ENCODE assay signal across 1 cellular context in genomic region chr16:79897444-79898146, GRCh38.
TF ChIP-seq lines count a peak whose summit lies in the region.

No MANE protein-coding gene starts in this region.

TF ChIP-seq in K562, 482 proteins besides CTCF, POLR2A, EP300 and RAD21 (continued from another document and continues in another):
- TF ChIP-seq ETS2 (tag; IDR thresholded peaks at IDR 0.05; ENCODE audit: borderline replicate concordance, poor library complexity, severe bottlenecking) = no peak
- no peak for TF ChIP-seq ZNF184 (CRISPR knock-in tag; IDR thresholded peaks at IDR 0.05)
- TF ChIP-seq KLF16 (IDR thresholded peaks at IDR 0.05) = 0 out of 2 replicates have a peak, but pooled peaks have one; percentile 11
- TF ChIP-seq CBFA2T2 (conservative IDR thresholded peaks at IDR 0.05) = peak; percentile 47
- TF ChIP-seq GABPA (tag; conservative IDR thresholded peaks at IDR 0.05; ENCODE audit: low read depth) = peak; percentile 21; the same call in 1 of the 2 replicates
- TF ChIP-seq NUFIP1 (IDR thresholded peaks at IDR 0.05; ENCODE audit: partially characterized antibody) = peak; percentile 51
- TF ChIP-seq MLLT1 (IDR thresholded peaks at IDR 0.05) = peak in 1 of 2 experiments; percentile 96; a peak in 2 of 4 replicates
- peak; percentile 53; the same call in 1 of the 2 replicates for TF ChIP-seq JUND (IDR thresholded peaks at IDR 0.05; ENCODE audit: borderline replicate concordance, low read depth, low read length)
- peak; percentile 53; the same call in 1 of the 3 replicates for TF ChIP-seq JUND (tag; IDR thresholded peaks at IDR 0.05; ENCODE audit: borderline replicate concordance, low read depth, low read length)
- TF ChIP-seq, protein P1, sequence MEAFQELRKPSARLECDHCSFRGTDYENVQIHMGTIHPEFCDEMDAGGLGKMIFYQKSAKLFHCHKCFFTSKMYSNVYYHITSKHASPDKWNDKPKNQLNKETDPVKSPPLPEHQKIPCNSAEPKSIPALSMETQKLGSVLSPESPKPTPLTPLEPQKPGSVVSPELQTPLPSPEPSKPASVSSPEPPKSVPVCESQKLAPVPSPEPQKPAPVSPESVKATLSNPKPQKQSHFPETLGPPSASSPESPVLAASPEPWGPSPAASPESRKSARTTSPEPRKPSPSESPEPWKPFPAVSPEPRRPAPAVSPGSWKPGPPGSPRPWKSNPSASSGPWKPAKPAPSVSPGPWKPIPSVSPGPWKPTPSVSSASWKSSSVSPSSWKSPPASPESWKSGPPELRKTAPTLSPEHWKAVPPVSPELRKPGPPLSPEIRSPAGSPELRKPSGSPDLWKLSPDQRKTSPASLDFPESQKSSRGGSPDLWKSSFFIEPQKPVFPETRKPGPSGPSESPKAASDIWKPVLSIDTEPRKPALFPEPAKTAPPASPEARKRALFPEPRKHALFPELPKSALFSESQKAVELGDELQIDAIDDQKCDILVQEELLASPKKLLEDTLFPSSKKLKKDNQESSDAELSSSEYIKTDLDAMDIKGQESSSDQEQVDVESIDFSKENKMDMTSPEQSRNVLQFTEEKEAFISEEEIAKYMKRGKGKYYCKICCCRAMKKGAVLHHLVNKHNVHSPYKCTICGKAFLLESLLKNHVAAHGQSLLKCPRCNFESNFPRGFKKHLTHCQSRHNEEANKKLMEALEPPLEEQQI (IDR thresholded peaks at IDR 0.05) = no peak
- peak; percentile 38 to 64; a peak in 3 of 4 replicates for TF ChIP-seq FOXK2 (conservative IDR thresholded peaks at IDR 0.05 in 1 of 2, IDR thresholded peaks at IDR 0.05 in 1 of 2; ENCODE audit: low read depth in 2 of 2)
- TF ChIP-seq RUNX1 (IDR thresholded peaks at IDR 0.05; ENCODE audit: low read depth) = peak; percentile 73; the same call in 1 of the 2 replicates
- TF ChIP-seq ESRRA (IDR thresholded peaks at IDR 0.05; ENCODE audit: borderline replicate concordance, low read depth) = peak; percentile 90; the same call in 1 of the 2 replicates
- TF ChIP-seq ATF7 (IDR thresholded peaks at IDR 0.05) = peak; percentile 50; the same call in 1 of the 2 replicates
- peak in 1 of 2 experiments; percentile 81; a peak in 2 of 4 replicates for TF ChIP-seq RCOR1 (IDR thresholded peaks at IDR 0.05; ENCODE audit: borderline replicate concordance in 1 of 2, low read depth in 2 of 2, low read length in 2 of 2)
- TF ChIP-seq SMAD4 (CRISPR knock-in tag; conservative IDR thresholded peaks at IDR 0.05) = peak; percentile 93
- TF ChIP-seq, protein P2, sequence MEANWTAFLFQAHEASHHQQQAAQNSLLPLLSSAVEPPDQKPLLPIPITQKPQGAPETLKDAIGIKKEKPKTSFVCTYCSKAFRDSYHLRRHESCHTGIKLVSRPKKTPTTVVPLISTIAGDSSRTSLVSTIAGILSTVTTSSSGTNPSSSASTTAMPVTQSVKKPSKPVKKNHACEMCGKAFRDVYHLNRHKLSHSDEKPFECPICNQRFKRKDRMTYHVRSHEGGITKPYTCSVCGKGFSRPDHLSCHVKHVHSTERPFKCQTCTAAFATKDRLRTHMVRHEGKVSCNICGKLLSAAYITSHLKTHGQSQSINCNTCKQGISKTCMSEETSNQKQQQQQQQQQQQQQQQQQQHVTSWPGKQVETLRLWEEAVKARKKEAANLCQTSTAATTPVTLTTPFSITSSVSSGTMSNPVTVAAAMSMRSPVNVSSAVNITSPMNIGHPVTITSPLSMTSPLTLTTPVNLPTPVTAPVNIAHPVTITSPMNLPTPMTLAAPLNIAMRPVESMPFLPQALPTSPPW (CRISPR knock-in tag; IDR thresholded peaks at IDR 0.05) = peak; percentile 38; the same call in 1 of the 2 replicates
- TF ChIP-seq BCOR (IDR thresholded peaks at IDR 0.05) = peak; percentile 48; the same call in 1 of the 2 replicates
- peak; percentile 22; the same call in 1 of the 2 replicates for TF ChIP-seq L3MBTL2 (IDR thresholded peaks at IDR 0.05)
- TF ChIP-seq RBM39 (optimal IDR thresholded peaks at IDR 0.05; ENCODE audit: low read depth, low read length) = no peak
- no peak for TF ChIP-seq ATF1 (CRISPR knock-in tag; IDR thresholded peaks at IDR 0.05)
- peak; percentile 34; the same call in 1 of the 2 replicates for TF ChIP-seq ATF1 (tag; IDR thresholded peaks at IDR 0.05)
- TF ChIP-seq GATAD2B (IDR thresholded peaks at IDR 0.05; ENCODE audit: borderline replicate concordance) = peak; percentile 56; the same call in 1 of the 2 replicates
- TF ChIP-seq TAL1 (IDR thresholded peaks at IDR 0.05) = peak; percentile 62
- peak in 1 of 2 experiments; percentile 46; a peak in 1 of 4 replicates for TF ChIP-seq TBL1XR1 (IDR thresholded peaks at IDR 0.05; ENCODE audit: low read length in 2 of 2)
- peak in 1 of 2 experiments; percentile 53; a peak in 2 of 4 replicates for TF ChIP-seq MNT (conservative IDR thresholded peaks at IDR 0.05)
- 0 out of 2 replicates have a peak, but pooled peaks have one; percentile 22 for TF ChIP-seq SMC3 (conservative IDR thresholded peaks at IDR 0.05; ENCODE audit: insufficient read depth, low read depth, low read length)
- peak; percentile 57; the same call in 1 of the 2 replicates for TF ChIP-seq RNF2 (IDR thresholded peaks at IDR 0.05)
- TF ChIP-seq CBFB (CRISPR knock-in tag; IDR thresholded peaks at IDR 0.05) = 0 out of 2 replicates have a peak, but pooled peaks have one; percentile 49
- no peak for TF ChIP-seq NFXL1 (CRISPR knock-in tag; IDR thresholded peaks at IDR 0.05)
- 0 out of 2 replicates have a peak, but pooled peaks have one; percentile 27 for TF ChIP-seq ZBTB9 (CRISPR knock-in tag; IDR thresholded peaks at IDR 0.05)
- TF ChIP-seq KDM1A (IDR thresholded peaks at IDR 0.05) = peak; percentile 47 to 59
- TF ChIP-seq HIVEP1 (CRISPR knock-in tag; IDR thresholded peaks at IDR 0.05) = no peak
- peak; percentile 22; the same call in 1 of the 2 replicates for TF ChIP-seq RB1 (IDR thresholded peaks at IDR 0.05; ENCODE audit: low read depth)
- no peak for TF ChIP-seq SAFB2 (IDR thresholded peaks at IDR 0.05; ENCODE audit: borderline replicate concordance, low read depth, low read length, severe bottlenecking)
- TF ChIP-seq, protein P3, sequence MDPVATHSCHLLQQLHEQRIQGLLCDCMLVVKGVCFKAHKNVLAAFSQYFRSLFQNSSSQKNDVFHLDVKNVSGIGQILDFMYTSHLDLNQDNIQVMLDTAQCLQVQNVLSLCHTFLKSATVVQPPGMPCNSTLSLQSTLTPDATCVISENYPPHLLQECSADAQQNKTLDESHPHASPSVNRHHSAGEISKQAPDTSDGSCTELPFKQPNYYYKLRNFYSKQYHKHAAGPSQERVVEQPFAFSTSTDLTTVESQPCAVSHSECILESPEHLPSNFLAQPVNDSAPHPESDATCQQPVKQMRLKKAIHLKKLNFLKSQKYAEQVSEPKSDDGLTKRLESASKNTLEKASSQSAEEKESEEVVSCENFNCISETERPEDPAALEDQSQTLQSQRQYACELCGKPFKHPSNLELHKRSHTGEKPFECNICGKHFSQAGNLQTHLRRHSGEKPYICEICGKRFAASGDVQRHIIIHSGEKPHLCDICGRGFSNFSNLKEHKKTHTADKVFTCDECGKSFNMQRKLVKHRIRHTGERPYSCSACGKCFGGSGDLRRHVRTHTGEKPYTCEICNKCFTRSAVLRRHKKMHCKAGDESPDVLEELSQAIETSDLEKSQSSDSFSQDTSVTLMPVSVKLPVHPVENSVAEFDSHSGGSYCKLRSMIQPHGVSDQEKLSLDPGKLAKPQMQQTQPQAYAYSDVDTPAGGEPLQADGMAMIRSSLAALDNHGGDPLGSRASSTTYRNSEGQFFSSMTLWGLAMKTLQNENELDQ (CRISPR knock-in tag; IDR thresholded peaks at IDR 0.05; ENCODE audit: borderline replicate concordance) = no peak
- TF ChIP-seq CTBP1 (IDR thresholded peaks at IDR 0.05; ENCODE audit: borderline replicate concordance) = peak; percentile 58; the same call in 1 of the 2 replicates
- peak; percentile 88 for TF ChIP-seq ARID1B (IDR thresholded peaks at IDR 0.05)
- peak; percentile 24; the same call in 1 of the 2 replicates for TF ChIP-seq POLR2AphosphoS5 (IDR thresholded peaks at IDR 0.05; ENCODE audit: control insufficient read depth, insufficient read depth, low read depth, low read length)
- peak; percentile 47; the same call in 1 of the 2 replicates for TF ChIP-seq REST (CRISPR knock-in tag; IDR thresholded peaks at IDR 0.05; ENCODE audit: low read depth)
- peak; percentile 39; the same call in 1 of the 2 replicates for TF ChIP-seq DDX20 (tag; IDR thresholded peaks at IDR 0.05; ENCODE audit: low read depth)
- TF ChIP-seq LEF1 (IDR thresholded peaks at IDR 0.05) = peak; percentile 57; the same call in 1 of the 2 replicates
- TF ChIP-seq FOXM1 (IDR thresholded peaks at IDR 0.05; ENCODE audit: low read depth) = peak; percentile 56; the same call in 1 of the 2 replicates
- no peak for TF ChIP-seq FOXM1 (CRISPR knock-in tag; IDR thresholded peaks at IDR 0.05; ENCODE audit: low read depth)
- no peak; the same call in 1 of the 2 replicates for TF ChIP-seq NR2C1 (IDR thresholded peaks at IDR 0.05)
- peak; percentile 59; the same call in 1 of the 2 replicates for TF ChIP-seq NR2C1 (tag; IDR thresholded peaks at IDR 0.05)
- TF ChIP-seq NCOR1 (IDR thresholded peaks at IDR 0.05) = peak; percentile 73
- peak; percentile 76 for TF ChIP-seq CBFA2T3 (IDR thresholded peaks at IDR 0.05)
- TF ChIP-seq TCF3 (CRISPR knock-in tag; IDR thresholded peaks at IDR 0.05) = peak; percentile 85
- 0 out of 4 replicates have a peak, but pooled peaks of 1 of the 2 experiments have one; percentile 25 for TF ChIP-seq FOXA3 (CRISPR knock-in tag; conservative IDR thresholded peaks at IDR 0.05 in 1 of 2, IDR thresholded peaks at IDR 0.05 in 1 of 2)
- no peak for TF ChIP-seq CREB3 (tag; conservative IDR thresholded peaks at IDR 0.05; ENCODE audit: low read depth)
- 0 out of 2 replicates have a peak, but pooled peaks have one; percentile 30 for TF ChIP-seq ZNF780A (CRISPR knock-in tag; IDR thresholded peaks at IDR 0.05)
- TF ChIP-seq MYC (IDR thresholded peaks at IDR 0.05; ENCODE audit: low read depth, low read length) = peak; percentile 10; the same call in 1 of the 2 replicates
- TF ChIP-seq MYC (CRISPR knock-in tag; IDR thresholded peaks at IDR 0.05; ENCODE audit: borderline replicate concordance, low read depth) = no peak
- no peak for TF ChIP-seq MCM3 (IDR thresholded peaks at IDR 0.05)
